19 cellular contexts compared by ENCODE assay signal in genomic region chr10:67386260-67386659, GRCh38.
"Had no signal": no experiment of that assay in that cellular context is flagged by ENCODE, and none has a peak within 500 bp of the region (broad histone marks: within the 10 kb centered on the region; RNA-seq: fewer than 3 reads in every experiment).

No MANE protein-coding gene starts in this region.

- H3K4me1 Mint-ChIP-seq: activated CD4-positive, alpha-beta memory T cell treated with anti-CD3 and anti-CD28 coated beads, Interleukin-2, amount 10 ng/mL, durations not matched to agents 7 days and 5 days; activated naive CD4-positive, alpha-beta T cell treated with anti-CD3 and anti-CD28 coated beads, Interleukin-2, amount 50 U/mL, for 24 hours; central memory CD8-positive, alpha-beta T cell; stimulated activated memory B cell treated with anti-CD40 and anti-IgM and Interleukin-4, amounts not matched to agents 10 μg/mL and 1 μg/mL and 100 μg/mL, for 72 hours had no signal

- H3K27ac Mint-ChIP-seq: activated CD4-positive, alpha-beta memory T cell treated with anti-CD3 and anti-CD28 coated beads, Interleukin-2, amount 10 ng/mL, durations not matched to agents 7 days and 5 days; activated naive CD4-positive, alpha-beta T cell treated with anti-CD3 and anti-CD28 coated beads, Interleukin-2, amount 50 U/mL, for 24 hours; stimulated activated memory B cell treated with anti-CD40 and anti-IgM and Interleukin-4, amounts not matched to agents 10 μg/mL and 1 μg/mL and 100 μg/mL, for 72 hours had no signal

- DNase-seq: activated CD4-positive, alpha-beta memory T cell treated with anti-CD3 and anti-CD28 coated beads, Interleukin-2, amount 10 ng/mL, durations not matched to agents 7 days and 5 days; activated CD4-positive, alpha-beta T cell treated with anti-CD3 and anti-CD28 coated beads for 4 hours; activated effector memory CD4-positive, alpha-beta T cell treated with anti-CD3 and anti-CD28 coated beads, Interleukin-2, amount 50 U/mL, for 16 hours; activated T-cell treated with anti-CD3 and anti-CD28 coated beads, Interleukin-2, amount 50 U/mL, for 4 hours; adrenal gland; body of pancreas; cortex of kidney; effector memory CD4-positive, alpha-beta T cell; heart right ventricle; left ventricle myocardium superior; stimulated activated CD4-positive, alpha-beta T cell treated with anti-CD3 and anti-CD28 coated beads, Interleukin-2, amount 100 ng/mL, for 48 hours; T-helper 2 cell; thyroid gland; uterus had no signal

- H3K4me1 ChIP-seq: adrenal gland, body of pancreas, heart right ventricle, thyroid gland, uterus had no signal

- H3K36me3 ChIP-seq: adrenal gland, heart right ventricle, ovary, thyroid gland, uterus had no signal

- H3K4me3 ChIP-seq: adrenal gland, body of pancreas, thyroid gland had no signal

- H3K9me3 ChIP-seq: adrenal gland, body of pancreas, heart right ventricle, ovary, thyroid gland, uterus had no signal

- H3K27ac ChIP-seq: adrenal gland, body of pancreas, heart right ventricle, ovary, thyroid gland, uterus had no signal

- H3K27me3 ChIP-seq: adrenal gland, body of pancreas, heart right ventricle, thyroid gland, uterus had no signal

- H3K4me3 Mint-ChIP-seq: activated CD4-positive, alpha-beta memory T cell treated with anti-CD3 and anti-CD28 coated beads, Interleukin-2, amount 10 ng/mL, durations not matched to agents 7 days and 5 days; activated naive CD4-positive, alpha-beta T cell treated with anti-CD3 and anti-CD28 coated beads, Interleukin-2, amount 50 U/mL, for 24 hours; central memory CD8-positive, alpha-beta T cell; stimulated activated memory B cell treated with anti-CD40 and anti-IgM and Interleukin-4, amounts not matched to agents 10 μg/mL and 1 μg/mL and 100 μg/mL, for 72 hours had no signal

- H3K36me3 Mint-ChIP-seq: activated naive CD4-positive, alpha-beta T cell treated with anti-CD3 and anti-CD28 coated beads, Interleukin-2, amount 50 U/mL, for 24 hours; stimulated activated memory B cell treated with anti-CD40 and anti-IgM and Interleukin-4, amounts not matched to agents 10 μg/mL and 1 μg/mL and 100 μg/mL, for 72 hours had no signal

- H3K9me3 Mint-ChIP-seq: activated CD4-positive, alpha-beta memory T cell treated with anti-CD3 and anti-CD28 coated beads, Interleukin-2, amount 10 ng/mL, durations not matched to agents 7 days and 5 days; activated naive CD4-positive, alpha-beta T cell treated with anti-CD3 and anti-CD28 coated beads, Interleukin-2, amount 50 U/mL, for 24 hours; activated T-cell treated with anti-CD3 and anti-CD28 coated beads, Interleukin-2, amount 50 U/mL, for 4 hours; stimulated activated memory B cell treated with anti-CD40 and anti-IgM and Interleukin-4, amounts not matched to agents 10 μg/mL and 1 μg/mL and 100 μg/mL, for 72 hours had no signal

- FAIRE-seq: frontal cortex had no signal
